In genomic region chr7:116671681-116672595, GRCh38 we compare ENCODE assay signal across 8 cellular contexts. TPM values are rescaled to one million over a fixed set of nuclear protein-coding genes. Genes with fewer than 3 reads are reported as not detected.
A peak's percentile ranks its signal among the peaks of the same experiment; 100 is the strongest.
DNase-seq lines count a peak whose midpoint lies in the region; ATAC-seq and TF ChIP-seq lines count a peak whose summit lies in the region.

Gene MET, plus strand, starts transcription at chr7:116672196. Its CDS starts 26,889 bp downstream, at chr7:116699085.

- ATAC-seq in GM19043 (IDR thresholded peaks at IDR 0.05; ENCODE audit: low read depth, unreplicated experiment) (peak; percentile 84), HG03159 (IDR thresholded peaks at IDR 0.05; ENCODE audit: unreplicated experiment) (peak; percentile 89), upper lobe of left lung (ENCODE audit: low FRiP score in 2 of 2) (peak; percentile 94 to 95)

- H3K4me1 Mint-ChIP-seq in activated naive CD4-positive, alpha-beta T cell treated with anti-CD3 and anti-CD28 coated beads, Interleukin-2, amount 10 ng/mL, durations not matched to agents 7 days and 5 days: peaks cover 8% of the 10 kb centered on the region

- peak within 1 kb of the TSS; percentile 93 for H2AFZ ChIP-seq in neuron (ENCODE audit: low read depth, low read length)

- no peak within 1 kb of the TSS for H3K27ac Mint-ChIP-seq in activated naive CD4-positive, alpha-beta T cell treated with anti-CD3 and anti-CD28 coated beads, Interleukin-2, amount 10 ng/mL, durations not matched to agents 7 days and 5 days

- peak within 1 kb of the TSS; percentile 72 for H3K4me3 Mint-ChIP-seq in activated naive CD4-positive, alpha-beta T cell treated with anti-CD3 and anti-CD28 coated beads, Interleukin-2, amount 10 ng/mL, durations not matched to agents 7 days and 5 days

- H3K27me3 ChIP-seq in neuron (ENCODE audit: insufficient read depth, low read length): peaks cover 44% of the 10 kb centered on the region
- H3K27me3 ChIP-seq in upper lobe of left lung: no peaks in the 10 kb centered on the region

- no peaks in the 10 kb centered on the region for H3K9me3 Mint-ChIP-seq in activated naive CD4-positive, alpha-beta T cell treated with anti-CD3 and anti-CD28 coated beads, Interleukin-2, amount 10 ng/mL, durations not matched to agents 7 days and 5 days

- no peaks in the 10 kb centered on the region for H3K36me3 ChIP-seq in neuron (ENCODE audit: insufficient read depth, low read length)
- H3K36me3 ChIP-seq in upper lobe of left lung: no peaks in the 10 kb centered on the region

- H3K4me3 ChIP-seq in neuron (ENCODE audit: low read length) (peak within 1 kb of the TSS; percentile 52), upper lobe of left lung (peak within 1 kb of the TSS; percentile 27 to 63 (median 50))

- CTCF ChIA-PET in activated naive CD4-positive, alpha-beta T cell treated with anti-CD3 and anti-CD28 coated beads, Interleukin-2, amount 10 ng/mL, durations not matched to agents 7 days and 5 days (lab: Charles Lee): interaction anchor here (0.6 to 1.1 kb wide), 2 partner anchors 103 to 115 kb away, joined by 3 to 6 read pairs; no protein-coding TSS in a partner anchor

- H3K9me3 ChIP-seq in neuron (ENCODE audit: low read length) (no peaks in the 10 kb centered on the region), upper lobe of left lung (no peaks in the 10 kb centered on the region)

- peaks cover 59% of the 10 kb centered on the region for H3K27me3 Mint-ChIP-seq in activated naive CD4-positive, alpha-beta T cell treated with anti-CD3 and anti-CD28 coated beads, Interleukin-2, amount 10 ng/mL, durations not matched to agents 7 days and 5 days

- 1% methylated on average over 13 to 61 of the region's 101 CpGs for WGBS in upper lobe of left lung, 2 donors

- no peak for TF ChIP-seq EP300 in upper lobe of left lung (IDR thresholded peaks at IDR 0.05)

- peak; percentile 34 to 79 (median 63) for TF ChIP-seq CTCF in upper lobe of left lung (IDR thresholded peaks at IDR 0.05)

- TF ChIP-seq POLR2A in upper lobe of left lung (IDR thresholded peaks at IDR 0.05): peak in 1 of 4 donors; percentile 70

- H3K4me1 ChIP-seq in neuron (ENCODE audit: insufficient read depth, low read length): peaks cover 11% of the 10 kb centered on the region
- H3K4me1 ChIP-seq in upper lobe of left lung: peaks cover 0 to 15% (median 8%) of the 10 kb centered on the region in 4 donors

- peak; percentile 80 for DNase-seq in CD1c-positive myeloid dendritic cell (ENCODE audit: extremely low spot score)
- peak; percentile 81 for DNase-seq in NCI-H526 treated with DMSO at 0.1 percent for 48 hours (lab: John Stamatoyannopoulos, UW)
- DNase-seq in activated naive CD4-positive, alpha-beta T cell treated with anti-CD3 and anti-CD28 coated beads, Interleukin-2, amount 10 ng/mL, durations not matched to agents 7 days and 5 days: peak; percentile 61
- DNase-seq in germinal center (ENCODE audit: low spot score): peak; percentile 82
- peak; percentile 87 to 94 for DNase-seq in upper lobe of left lung

- H3K27ac ChIP-seq in upper lobe of left lung: peak within 1 kb of the TSS; percentile 70 to 84 (median 72)

- no peaks in the 10 kb centered on the region for H3K36me3 Mint-ChIP-seq in activated naive CD4-positive, alpha-beta T cell treated with anti-CD3 and anti-CD28 coated beads, Interleukin-2, amount 10 ng/mL, durations not matched to agents 7 days and 5 days

RNA-seq across cellular contexts. Expression of gene MET, which starts in this region (rescaled TPM):
- total RNA-seq in upper lobe of left lung: 100 to 1,000 TPM in 1 of 6 donors, 10 to 100 TPM in 5; 32.4 to 114 (median 82.2) TPM

Comparison
In these comparisons a context has a peak if more than half of its experiments do, and no peak if none do; other contexts are left out.
1. Peak in every context shown above with its lines: DNase-seq, ATAC-seq, H3K4me3 ChIP-seq and H3K27ac ChIP-seq.